Comparison of ENCODE assay signal across 25 cellular contexts in genomic region chr13:27148900-27149299, GRCh38. TPM values are rescaled to one million over a fixed set of nuclear protein-coding genes. Genes with fewer than 3 reads are reported as not detected.
DNase-seq lines count a peak whose midpoint lies in the region; ATAC-seq and TF ChIP-seq lines count a peak whose summit lies in the region.
"Had no signal": no experiment of that assay in that cellular context is flagged by ENCODE, and none has a peak within 500 bp of the region (broad histone marks: within the 10 kb centered on the region; RNA-seq: fewer than 3 reads in every experiment).

No MANE protein-coding gene starts in this region.

- H3K27ac Mint-ChIP-seq in activated CD8-positive, alpha-beta T cell treated with anti-CD3 and anti-CD28 coated beads for 36 hours, result peak overlapping the region; percentile 76
- no peak overlapping the region for H3K27ac Mint-ChIP-seq in activated CD8-positive, alpha-beta T cell treated with anti-CD3 and anti-CD28 coated beads, Interleukin-2, amount 10 ng/mL, durations not matched to agents 7 days and 5 days
- H3K27ac Mint-ChIP-seq in activated T-helper 1 cell treated with anti-CD3 and anti-CD28 coated beads, Interleukin-12 subunit alpha, Interleukin-12 subunit beta, Interleukin-2, Interleukin-4 antibody, amounts not matched to agents 30 ng/mL and 10 ng/mL and 1 ng/mL, durations not matched to agents 14 hours and 24 hours and 36 hours, result peak overlapping the region; percentile 76
- peak overlapping the region in 2 of 9 donors; percentile 4 to 26 for H3K27ac Mint-ChIP-seq in naive thymus-derived CD4-positive, alpha-beta T cell
- H3K27ac Mint-ChIP-seq: CD8-positive, alpha-beta T cell; nephron progenitor cell had no signal

- peaks cover 27% of the 10 kb centered on the region for H3K36me3 Mint-ChIP-seq in activated CD8-positive, alpha-beta T cell treated with anti-CD3 and anti-CD28 coated beads for 36 hours (ENCODE audit: low read depth)
- peaks cover 17% of the 10 kb centered on the region for H3K36me3 Mint-ChIP-seq in activated CD8-positive, alpha-beta T cell treated with anti-CD3 and anti-CD28 coated beads, Interleukin-2, amount 10 ng/mL, durations not matched to agents 7 days and 5 days (ENCODE audit: low read depth)
- H3K36me3 Mint-ChIP-seq in activated T-helper 1 cell treated with anti-CD3 and anti-CD28 coated beads, Interleukin-12 subunit alpha, Interleukin-12 subunit beta, Interleukin-2, Interleukin-4 antibody, amounts not matched to agents 30 ng/mL and 10 ng/mL and 1 ng/mL, durations not matched to agents 14 hours and 24 hours and 36 hours (ENCODE audit: low read depth), result peaks cover 13% of the 10 kb centered on the region
- H3K36me3 Mint-ChIP-seq in naive thymus-derived CD4-positive, alpha-beta T cell, result peaks cover 0 to 22% (median 10%) of the 10 kb centered on the region in 5 donors
- H3K36me3 Mint-ChIP-seq: CD8-positive, alpha-beta T cell had no signal

- CTCF ChIA-PET in activated CD8-positive, alpha-beta T cell treated with anti-CD3 and anti-CD28 coated beads for 36 hours (lab: Charles Lee), result interaction anchor here (1.0 to 1.4 kb wide), 2 partner anchors 13 to 17 kb away, joined by 3 to 6 read pairs; no protein-coding TSS in a partner anchor
- CTCF ChIA-PET in activated CD8-positive, alpha-beta T cell treated with anti-CD3 and anti-CD28 coated beads, Interleukin-2, amount 10 ng/mL, durations not matched to agents 7 days and 5 days (lab: Charles Lee), result interaction anchor here (1.1 kb wide), 1 partner anchor 202 kb away, joined by 3 read pairs; no protein-coding TSS in a partner anchor
- CTCF ChIA-PET in naive thymus-derived CD4-positive, alpha-beta T cell (lab: Charles Lee), result no interaction called here

- POLR2A ChIA-PET in activated CD8-positive, alpha-beta T cell treated with anti-CD3 and anti-CD28 coated beads for 36 hours (lab: Charles Lee), result interaction anchor here (0.6 to 1.7 kb wide), 2 partner anchors 18 to 23 kb away, joined by 4 read pairs; no protein-coding TSS in a partner anchor
- POLR2A ChIA-PET in activated CD8-positive, alpha-beta T cell treated with anti-CD3 and anti-CD28 coated beads, Interleukin-2, amount 10 ng/mL, durations not matched to agents 7 days and 5 days (lab: Charles Lee), result interaction anchor here (0.6 kb wide), 1 partner anchor 286 kb away, joined by 3 read pairs; no protein-coding TSS in a partner anchor
- POLR2A ChIA-PET in naive thymus-derived CD4-positive, alpha-beta T cell (lab: Charles Lee), result no interaction called here

- no peaks in the 10 kb centered on the region for H3K9me2 ChIP-seq in DOHH2 (replicated peaks; ENCODE audit: control insufficient read depth, low read length)

- H3K9me3 Mint-ChIP-seq in activated CD8-positive, alpha-beta T cell treated with anti-CD3 and anti-CD28 coated beads for 36 hours, result peaks cover 1% of the 10 kb centered on the region
- no peaks in the 10 kb centered on the region for H3K9me3 Mint-ChIP-seq in activated CD8-positive, alpha-beta T cell treated with anti-CD3 and anti-CD28 coated beads, Interleukin-2, amount 10 ng/mL, durations not matched to agents 7 days and 5 days (ENCODE audit: insufficient read depth)
- no peaks in the 10 kb centered on the region for H3K9me3 Mint-ChIP-seq in activated T-helper 1 cell treated with anti-CD3 and anti-CD28 coated beads, Interleukin-12 subunit alpha, Interleukin-12 subunit beta, Interleukin-2, Interleukin-4 antibody, amounts not matched to agents 30 ng/mL and 10 ng/mL and 1 ng/mL, durations not matched to agents 14 hours and 24 hours and 36 hours
- H3K9me3 Mint-ChIP-seq in naive thymus-derived CD4-positive, alpha-beta T cell, result peaks cover 0 to 7% (median 0%) of the 10 kb centered on the region in 11 donors
- H3K9me3 Mint-ChIP-seq: CD8-positive, alpha-beta T cell had no signal

- no peaks in the 10 kb centered on the region for H3K9me3 ChIP-seq in DOHH2 (ENCODE audit: control insufficient read depth, insufficient read depth, low read length)
- H3K9me3 ChIP-seq in naive thymus-derived CD4-positive, alpha-beta T cell (ENCODE audit: control insufficient read depth in 2 of 3, low read length in 3 of 3), result no peaks in the 10 kb centered on the region
- H3K9me3 ChIP-seq: suprapubic skin, upper lobe of right lung had no signal

- no peak for TF ChIP-seq CTCF in activated CD8-positive, alpha-beta T cell treated with anti-CD3 and anti-CD28 coated beads for 36 hours (IDR thresholded peaks at IDR 0.05)
- no peak for TF ChIP-seq CTCF in DOHH2 (IDR thresholded peaks at IDR 0.05; ENCODE audit: low read depth, low read length, poor library complexity, severe bottlenecking)

- peaks cover 96% of the 10 kb centered on the region for H3K79me2 ChIP-seq in DOHH2 (ENCODE audit: control insufficient read depth, low read length)

- DNase-seq in activated CD8-positive, alpha-beta T cell treated with anti-CD3 and anti-CD28 coated beads for 36 hours, result peak; percentile 31
- DNase-seq in activated CD8-positive, alpha-beta T cell treated with anti-CD3 and anti-CD28 coated beads, Interleukin-2, amount 10 ng/mL, durations not matched to agents 7 days and 5 days, result no peak
- no peak for DNase-seq in activated T-helper 1 cell treated with anti-CD3 and anti-CD28 coated beads, Interleukin-12 subunit alpha, Interleukin-12 subunit beta, Interleukin-2, Interleukin-4 antibody, amounts not matched to agents 30 ng/mL and 10 ng/mL and 1 ng/mL, durations not matched to agents 14 hours and 24 hours and 36 hours (ENCODE audit: low spot score)
- no peak for DNase-seq in naive thymus-derived CD4-positive, alpha-beta T cell
- DNase-seq in HuH-7 (ENCODE audit: low spot score), result no peak
- no peak for DNase-seq in foreskin melanocyte
- DNase-seq: activated CD4-positive, alpha-beta T cell treated with anti-CD3 and anti-CD28 coated beads, Interleukin-2, amount 50 U/mL, for 1 hour; activated CD8-positive, alpha-beta memory T cell treated with anti-CD3 and anti-CD28 coated beads, Interleukin-2, amount 50 U/mL, for 4 hours; activated gamma-delta T cell treated with Interleukin-2 at 50 U/mL for 16 hours; AML-193; anterior cingulate cortex; CD8-positive, alpha-beta T cell; hypothalamus; KG1; NCI-H1105; NCI-H187; nephron progenitor cell; stimulated activated CD4-positive, alpha-beta T cell treated with anti-CD3 and anti-CD28 coated beads, Interleukin-4, amount 100 ng/mL, for 1 hour; SW 1271; upper lobe of right lung; WERI-Rb-1 had no signal

- 0 out of 2 replicates have a peak, but pooled peaks cover 3% of the 10 kb centered on the region for H3K36me3 ChIP-seq in DOHH2 (ENCODE audit: control insufficient read depth, low read length)
- no peaks in the 10 kb centered on the region for H3K36me3 ChIP-seq in naive thymus-derived CD4-positive, alpha-beta T cell (ENCODE audit: control insufficient read depth in 2 of 3, insufficient read depth in 3 of 3, low read length in 3 of 3)
- H3K36me3 ChIP-seq: suprapubic skin, upper lobe of right lung, WERI-Rb-1 had no signal

- no peaks in the 10 kb centered on the region for H3K27me3 ChIP-seq in DOHH2 (ENCODE audit: control insufficient read depth, low read length)
- no peaks in the 10 kb centered on the region for H3K27me3 ChIP-seq in naive thymus-derived CD4-positive, alpha-beta T cell (ENCODE audit: control insufficient read depth in 2 of 2, insufficient read depth in 2 of 2, low read length in 2 of 2)
- H3K27me3 ChIP-seq: suprapubic skin, upper lobe of right lung had no signal

- peak; percentile 46 for ATAC-seq in activated CD8-positive, alpha-beta T cell treated with anti-CD3 and anti-CD28 coated beads for 36 hours
- ATAC-seq in activated CD8-positive, alpha-beta T cell treated with anti-CD3 and anti-CD28 coated beads, Interleukin-2, amount 10 ng/mL, durations not matched to agents 7 days and 5 days, result no peak
- no peak for ATAC-seq in naive thymus-derived CD4-positive, alpha-beta T cell
- no peak for ATAC-seq in HG03565 (IDR thresholded peaks at IDR 0.05; ENCODE audit: unreplicated experiment)
- ATAC-seq: CD8-positive, alpha-beta T cell; upper lobe of right lung had no signal

- no peaks in the 10 kb centered on the region for H3K27me3 Mint-ChIP-seq in activated CD8-positive, alpha-beta T cell treated with anti-CD3 and anti-CD28 coated beads for 36 hours
- H3K27me3 Mint-ChIP-seq in activated CD8-positive, alpha-beta T cell treated with anti-CD3 and anti-CD28 coated beads, Interleukin-2, amount 10 ng/mL, durations not matched to agents 7 days and 5 days (ENCODE audit: low read depth), result no peaks in the 10 kb centered on the region
- H3K27me3 Mint-ChIP-seq in activated T-helper 1 cell treated with anti-CD3 and anti-CD28 coated beads, Interleukin-12 subunit alpha, Interleukin-12 subunit beta, Interleukin-2, Interleukin-4 antibody, amounts not matched to agents 30 ng/mL and 10 ng/mL and 1 ng/mL, durations not matched to agents 14 hours and 24 hours and 36 hours (ENCODE audit: insufficient read depth), result no peaks in the 10 kb centered on the region
- H3K27me3 Mint-ChIP-seq in naive thymus-derived CD4-positive, alpha-beta T cell, result no peaks in the 10 kb centered on the region

- H3K4me1 Mint-ChIP-seq in activated CD8-positive, alpha-beta T cell treated with anti-CD3 and anti-CD28 coated beads for 36 hours (ENCODE audit: low read depth), result peaks cover 74% of the 10 kb centered on the region
- peaks cover 35% of the 10 kb centered on the region for H3K4me1 Mint-ChIP-seq in activated CD8-positive, alpha-beta T cell treated with anti-CD3 and anti-CD28 coated beads, Interleukin-2, amount 10 ng/mL, durations not matched to agents 7 days and 5 days (ENCODE audit: low read depth)
- peaks cover 72% of the 10 kb centered on the region for H3K4me1 Mint-ChIP-seq in activated T-helper 1 cell treated with anti-CD3 and anti-CD28 coated beads, Interleukin-12 subunit alpha, Interleukin-12 subunit beta, Interleukin-2, Interleukin-4 antibody, amounts not matched to agents 30 ng/mL and 10 ng/mL and 1 ng/mL, durations not matched to agents 14 hours and 24 hours and 36 hours (ENCODE audit: low read depth)
- H3K4me1 Mint-ChIP-seq in naive thymus-derived CD4-positive, alpha-beta T cell, result peaks cover 36 to 80% (median 72%) of the 10 kb centered on the region in 7 donors
- H3K4me1 Mint-ChIP-seq: nephron progenitor cell had no signal

- peaks cover 18% of the 10 kb centered on the region for H3F3A ChIP-seq in DOHH2 (ENCODE audit: control insufficient read depth, insufficient read depth)

- peak overlapping the region; percentile 44 for H3K4me2 ChIP-seq in DOHH2 (ENCODE audit: low read length)

- H3K27ac ChIP-seq in DOHH2 (ENCODE audit: low read depth, low read length), result no peak overlapping the region
- H3K27ac ChIP-seq in naive thymus-derived CD4-positive, alpha-beta T cell (ENCODE audit: low read depth, low read length), result no peak overlapping the region
- H3K27ac ChIP-seq: suprapubic skin, upper lobe of right lung, WERI-Rb-1 had no signal

- H3K4me3 ChIP-seq in DOHH2 (ENCODE audit: low read length), result 0 out of 2 replicates have a peak overlapping the region, but pooled peaks have one; percentile 21
- H3K4me3 ChIP-seq in naive thymus-derived CD4-positive, alpha-beta T cell (ENCODE audit: low read length), result no peak overlapping the region
- H3K4me3 ChIP-seq: lung, suprapubic skin, upper lobe of right lung had no signal

- intact Hi-C loops in activated CD8-positive, alpha-beta T cell treated with anti-CD3 and anti-CD28 coated beads for 36 hours (cut with micrococcal nuclease), result no loop called here
- intact Hi-C loops in activated T-helper 1 cell treated with anti-CD3 and anti-CD28 coated beads, Interleukin-12 subunit alpha, Interleukin-12 subunit beta, Interleukin-2, Interleukin-4 antibody, amounts not matched to agents 30 ng/mL and 10 ng/mL and 1 ng/mL, durations not matched to agents 14 hours and 24 hours and 36 hours (cut with micrococcal nuclease), result loop anchor here (5.0 kb wide), 1 partner anchor 278 kb away; no protein-coding TSS in a partner anchor
- intact Hi-C loops in naive thymus-derived CD4-positive, alpha-beta T cell (cut with micrococcal nuclease), result no loop called here

- H3K4me3 Mint-ChIP-seq in activated CD8-positive, alpha-beta T cell treated with anti-CD3 and anti-CD28 coated beads for 36 hours, result no peak overlapping the region
- no peak overlapping the region for H3K4me3 Mint-ChIP-seq in activated CD8-positive, alpha-beta T cell treated with anti-CD3 and anti-CD28 coated beads, Interleukin-2, amount 10 ng/mL, durations not matched to agents 7 days and 5 days
- no peak overlapping the region for H3K4me3 Mint-ChIP-seq in activated T-helper 1 cell treated with anti-CD3 and anti-CD28 coated beads, Interleukin-12 subunit alpha, Interleukin-12 subunit beta, Interleukin-2, Interleukin-4 antibody, amounts not matched to agents 30 ng/mL and 10 ng/mL and 1 ng/mL, durations not matched to agents 14 hours and 24 hours and 36 hours
- peak overlapping the region in 6 of 10 donors; percentile 2 to 53 (median 21) for H3K4me3 Mint-ChIP-seq in naive thymus-derived CD4-positive, alpha-beta T cell
- H3K4me3 Mint-ChIP-seq: CD8-positive, alpha-beta T cell; nephron progenitor cell had no signal

- peaks cover 91% of the 10 kb centered on the region for H3K4me1 ChIP-seq in DOHH2 (ENCODE audit: control insufficient read depth, low read length)
- peaks cover 0 to 10% of the 10 kb centered on the region in 2 donors for H3K4me1 ChIP-seq in naive thymus-derived CD4-positive, alpha-beta T cell (ENCODE audit: control insufficient read depth in 2 of 2, insufficient read depth in 2 of 2, low read length in 2 of 2)

- H4K20me1 ChIP-seq in DOHH2 (ENCODE audit: control insufficient read depth, insufficient read depth, low read depth, low read length), result peaks cover 12% of the 10 kb centered on the region; the same call in 1 of the 2 replicates

RNA-seq across cellular contexts. Expression of gene USP12, which starts 22.7 kb away (rescaled TPM):
- total RNA-seq in activated CD8-positive, alpha-beta T cell treated with anti-CD3 and anti-CD28 coated beads for 36 hours, result 10 to 100 TPM; 35.7 to 40.1 TPM
- 10 to 100 TPM; 19.3 to 19.8 TPM for total RNA-seq in activated CD8-positive, alpha-beta T cell treated with anti-CD3 and anti-CD28 coated beads, Interleukin-2, amount 10 ng/mL, durations not matched to agents 7 days and 5 days
- total RNA-seq in activated T-helper 1 cell treated with anti-CD3 and anti-CD28 coated beads, Interleukin-12 subunit alpha, Interleukin-12 subunit beta, Interleukin-2, Interleukin-4 antibody, amounts not matched to agents 30 ng/mL and 10 ng/mL and 1 ng/mL, durations not matched to agents 14 hours and 24 hours and 36 hours, result 45.8 and 49.1 TPM in 2 replicates
- total RNA-seq in naive thymus-derived CD4-positive, alpha-beta T cell, result 10 to 100 TPM; 22.2 to 53.5 (median 25.1) TPM
- 10 to 100 TPM; 11.0 to 11.3 TPM for polyA plus RNA-seq in naive thymus-derived CD4-positive, alpha-beta T cell

Comparison
In these comparisons a context has a peak if more than half of its experiments do, and no peak if none do; other contexts are left out.
1. H3K4me3 Mint-ChIP-seq: peak in naive thymus-derived CD4-positive, alpha-beta T cell (6 of 10); none in activated CD8-positive, alpha-beta T cell treated with anti-CD3 and anti-CD28 coated beads for 36 hours (single experiment), activated CD8-positive, alpha-beta T cell treated with anti-CD3 and anti-CD28 coated beads, Interleukin-2, amount 10 ng/mL, durations not matched to agents 7 days and 5 days (single experiment) and activated T-helper 1 cell treated with anti-CD3 and anti-CD28 coated beads, Interleukin-12 subunit alpha, Interleukin-12 subunit beta, Interleukin-2, Interleukin-4 antibody, amounts not matched to agents 30 ng/mL and 10 ng/mL and 1 ng/mL, durations not matched to agents 14 hours and 24 hours and 36 hours (single experiment).